ENCODE assay signal across 10 cellular contexts in the genomic region with DNA sequence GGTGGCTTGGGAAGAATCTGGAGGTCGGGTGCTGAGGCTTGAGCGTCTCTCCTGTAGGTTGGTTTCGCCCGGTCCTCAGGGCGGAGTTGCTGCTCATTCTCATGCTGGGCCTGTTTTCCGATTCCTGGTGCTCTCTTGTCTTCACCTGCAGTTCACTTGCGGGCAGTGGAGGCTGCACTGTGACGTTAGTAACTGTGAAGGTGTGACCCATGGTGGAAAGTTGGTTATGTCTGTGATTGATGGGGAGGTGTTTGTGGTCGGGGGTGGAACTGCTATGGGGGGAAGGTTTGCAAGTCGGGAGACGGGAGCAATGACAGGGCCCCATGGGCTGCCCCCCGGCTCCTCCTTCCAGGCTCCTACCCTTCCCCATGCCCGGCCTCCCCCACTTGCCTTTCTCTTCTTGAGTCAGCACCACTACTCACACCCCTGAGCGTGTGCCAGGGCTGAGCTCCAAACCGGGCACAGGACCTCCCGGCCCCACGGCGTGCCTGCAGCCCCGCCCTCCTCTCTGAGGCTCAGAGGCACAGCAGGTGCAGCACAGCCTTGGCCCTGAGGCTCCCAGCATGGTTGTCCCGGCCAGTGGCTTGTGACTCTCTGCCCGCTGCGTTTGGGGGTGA.
A peak's percentile ranks its signal among the peaks of the same experiment; 100 is the strongest.
DNase-seq lines count a peak whose midpoint lies in the region; ATAC-seq, FAIRE-seq and TF ChIP-seq lines count a peak whose summit lies in the region.
"Had no signal": no experiment of that assay in that cellular context is flagged by ENCODE, and none has a peak within 500 bp of the region (broad histone marks: within the 10 kb centered on the region; RNA-seq: fewer than 3 reads in every experiment).

No MANE protein-coding gene starts in this region.

- H3K36me3 ChIP-seq in kidney (ENCODE audit: control insufficient read depth in 1 of 2, insufficient read depth in 2 of 2, low read length in 2 of 2): no peaks in the 10 kb centered on the region

- H3K27ac Mint-ChIP-seq in activated CD4-positive, alpha-beta T cell treated with anti-CD3 and anti-CD28 coated beads for 36 hours: peak overlapping the region; percentile 7
- peak overlapping the region; percentile 71 for H3K27ac Mint-ChIP-seq in activated T-cell treated with anti-CD3 and anti-CD28 coated beads, Interleukin-2, amount 50 U/mL, for 24 hours

- H3K9ac ChIP-seq in kidney (ENCODE audit: low read length in 2 of 2): no peak overlapping the region

- peaks cover 0 to 8% of the 10 kb centered on the region in 2 donors for H3K4me1 ChIP-seq in kidney (ENCODE audit: control insufficient read depth in 1 of 2, insufficient read depth in 1 of 2, low read depth in 1 of 2, low read length in 2 of 2)

- H3K4me3 Mint-ChIP-seq in activated CD4-positive, alpha-beta T cell treated with anti-CD3 and anti-CD28 coated beads for 36 hours: no peak overlapping the region
- H3K4me3 Mint-ChIP-seq in activated T-cell treated with anti-CD3 and anti-CD28 coated beads, Interleukin-2, amount 50 U/mL, for 24 hours: peak overlapping the region; percentile 12

- TF ChIP-seq CTCF in kidney (IDR thresholded peaks at IDR 0.05; ENCODE audit: borderline replicate concordance, extremely low read depth, insufficient read depth): no peak

- no peaks in the 10 kb centered on the region for H3K36me3 Mint-ChIP-seq in activated CD4-positive, alpha-beta T cell treated with anti-CD3 and anti-CD28 coated beads for 36 hours (ENCODE audit: low read depth)
- peaks cover 3% of the 10 kb centered on the region for H3K36me3 Mint-ChIP-seq in activated T-cell treated with anti-CD3 and anti-CD28 coated beads, Interleukin-2, amount 50 U/mL, for 24 hours (ENCODE audit: low read depth)

- peak; percentile 77 for ATAC-seq in activated CD4-positive, alpha-beta T cell treated with anti-CD3 and anti-CD28 coated beads for 36 hours
- peak; percentile 82 for ATAC-seq in stimulated activated naive CD8-positive, alpha-beta T cell treated with anti-CD3 and anti-CD28 coated beads, Interleukin-15, Interleukin-2, amounts not matched to agents 100 U/mL and 50 U/mL, for 24 hours
- no peak for ATAC-seq in SK-N-SH treated with all-trans-retinoic acid at 6 μM for 48 hours

- no peaks in the 10 kb centered on the region for H3K9me3 Mint-ChIP-seq in activated CD4-positive, alpha-beta T cell treated with anti-CD3 and anti-CD28 coated beads for 36 hours (ENCODE audit: low read depth)
- H3K9me3 Mint-ChIP-seq in activated T-cell treated with anti-CD3 and anti-CD28 coated beads, Interleukin-2, amount 50 U/mL, for 24 hours: no peaks in the 10 kb centered on the region

- peaks cover 30% of the 10 kb centered on the region for H3K4me1 Mint-ChIP-seq in activated CD4-positive, alpha-beta T cell treated with anti-CD3 and anti-CD28 coated beads for 36 hours
- H3K4me1 Mint-ChIP-seq in activated T-cell treated with anti-CD3 and anti-CD28 coated beads, Interleukin-2, amount 50 U/mL, for 24 hours (ENCODE audit: low read depth): peaks cover 51% of the 10 kb centered on the region

- no peak overlapping the region for H3K4me3 ChIP-seq in kidney (ENCODE audit: low read length in 2 of 2)

- H3K27me3 Mint-ChIP-seq in activated CD4-positive, alpha-beta T cell treated with anti-CD3 and anti-CD28 coated beads for 36 hours: no peaks in the 10 kb centered on the region
- no peaks in the 10 kb centered on the region for H3K27me3 Mint-ChIP-seq in activated T-cell treated with anti-CD3 and anti-CD28 coated beads, Interleukin-2, amount 50 U/mL, for 24 hours

- CTCF ChIA-PET in activated CD4-positive, alpha-beta T cell treated with anti-CD3 and anti-CD28 coated beads for 36 hours (lab: Charles Lee): no interaction called here

- no peak for FAIRE-seq in kidney (lab: Jason Lieb, UNC)

- POLR2A ChIA-PET in activated CD4-positive, alpha-beta T cell treated with anti-CD3 and anti-CD28 coated beads for 36 hours (lab: Charles Lee): no interaction called here

- DNase-seq in activated CD4-positive, alpha-beta T cell treated with anti-CD3 and anti-CD28 coated beads for 36 hours: peak; percentile 20
- DNase-seq in activated CD4-positive, alpha-beta T cell treated with anti-CD3 and anti-CD28 coated beads for 4 hours: no peak
- DNase-seq in activated T-cell treated with anti-CD3 and anti-CD28 coated beads, Interleukin-2, amount 50 U/mL, for 24 hours: peak; percentile 46
- DNase-seq in kidney (peak; percentile 80), NCI-H82 treated with DMSO at 0.1 percent for 48 hours (lab: John Stamatoyannopoulos, UW; ENCODE audit: unreplicated experiment) (no peak)
- peak; percentile 36 for DNase-seq in stimulated activated naive CD8-positive, alpha-beta T cell treated with anti-CD3 and anti-CD28 coated beads, Interleukin-15, Interleukin-2, amounts not matched to agents 100 U/mL and 50 U/mL, for 24 hours
- DNase-seq in stimulated activated CD4-positive, alpha-beta T cell treated with anti-CD3 and anti-CD28 coated beads, Interleukin-4, amount 100 ng/mL, for 24 hours: no peak
- DNase-seq: 8988T; stimulated activated CD4-positive, alpha-beta T cell treated with anti-CD3 and anti-CD28 coated beads, Interleukin-2, amount 100 ng/mL, for 48 hours had no signal

- H3K9me3 ChIP-seq in kidney (ENCODE audit: control insufficient read depth in 1 of 2, low read length in 2 of 2): no peaks in the 10 kb centered on the region

- no peak overlapping the region for H3K27ac ChIP-seq in kidney (ENCODE audit: low read depth in 2 of 2, low read length in 2 of 2)

- intact Hi-C loops in activated CD4-positive, alpha-beta T cell treated with anti-CD3 and anti-CD28 coated beads for 36 hours (cut with DNase I, micrococcal nuclease): no loop called here
- intact Hi-C loops in kidney (cut with DNase I): no loop called here

TF ChIP-seq in SK-N-SH treated with all-trans-retinoic acid at 6 μM for 48 hours, 23 proteins besides CTCF, POLR2A, EP300 and RAD21:
- TF ChIP-seq CSDC2 (CRISPR knock-in tag; IDR thresholded peaks at IDR 0.05): no peak
- TF ChIP-seq ISL1 (CRISPR knock-in tag; IDR thresholded peaks at IDR 0.05): no peak
- TF ChIP-seq PPARA (CRISPR knock-in tag; IDR thresholded peaks at IDR 0.05; ENCODE audit: borderline replicate concordance): no peak
- TF ChIP-seq, protein P1, sequence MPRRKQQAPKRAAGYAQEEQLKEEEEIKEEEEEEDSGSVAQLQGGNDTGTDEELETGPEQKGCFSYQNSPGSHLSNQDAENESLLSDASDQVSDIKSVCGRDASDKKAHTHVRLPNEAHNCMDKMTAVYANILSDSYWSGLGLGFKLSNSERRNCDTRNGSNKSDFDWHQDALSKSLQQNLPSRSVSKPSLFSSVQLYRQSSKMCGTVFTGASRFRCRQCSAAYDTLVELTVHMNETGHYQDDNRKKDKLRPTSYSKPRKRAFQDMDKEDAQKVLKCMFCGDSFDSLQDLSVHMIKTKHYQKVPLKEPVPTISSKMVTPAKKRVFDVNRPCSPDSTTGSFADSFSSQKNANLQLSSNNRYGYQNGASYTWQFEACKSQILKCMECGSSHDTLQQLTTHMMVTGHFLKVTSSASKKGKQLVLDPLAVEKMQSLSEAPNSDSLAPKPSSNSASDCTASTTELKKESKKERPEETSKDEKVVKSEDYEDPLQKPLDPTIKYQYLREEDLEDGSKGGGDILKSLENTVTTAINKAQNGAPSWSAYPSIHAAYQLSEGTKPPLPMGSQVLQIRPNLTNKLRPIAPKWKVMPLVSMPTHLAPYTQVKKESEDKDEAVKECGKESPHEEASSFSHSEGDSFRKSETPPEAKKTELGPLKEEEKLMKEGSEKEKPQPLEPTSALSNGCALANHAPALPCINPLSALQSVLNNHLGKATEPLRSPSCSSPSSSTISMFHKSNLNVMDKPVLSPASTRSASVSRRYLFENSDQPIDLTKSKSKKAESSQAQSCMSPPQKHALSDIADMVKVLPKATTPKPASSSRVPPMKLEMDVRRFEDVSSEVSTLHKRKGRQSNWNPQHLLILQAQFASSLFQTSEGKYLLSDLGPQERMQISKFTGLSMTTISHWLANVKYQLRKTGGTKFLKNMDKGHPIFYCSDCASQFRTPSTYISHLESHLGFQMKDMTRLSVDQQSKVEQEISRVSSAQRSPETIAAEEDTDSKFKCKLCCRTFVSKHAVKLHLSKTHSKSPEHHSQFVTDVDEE (CRISPR knock-in tag; IDR thresholded peaks at IDR 0.05): no peak
- no peak for TF ChIP-seq ZC3H10 (CRISPR knock-in tag; IDR thresholded peaks at IDR 0.05)
- no peak for TF ChIP-seq ZNF565 (CRISPR knock-in tag; conservative IDR thresholded peaks at IDR 0.05; ENCODE audit: low read depth)

Comparison
In these comparisons a context has a peak if more than half of its experiments do, and no peak if none do; other contexts are left out.
1. DNase-seq: peak in activated CD4-positive, alpha-beta T cell treated with anti-CD3 and anti-CD28 coated beads for 36 hours (single experiment), activated T-cell treated with anti-CD3 and anti-CD28 coated beads, Interleukin-2, amount 50 U/mL, for 24 hours (single experiment), kidney (single experiment) and stimulated activated naive CD8-positive, alpha-beta T cell treated with anti-CD3 and anti-CD28 coated beads, Interleukin-15, Interleukin-2, amounts not matched to agents 100 U/mL and 50 U/mL, for 24 hours (single experiment); none in activated CD4-positive, alpha-beta T cell treated with anti-CD3 and anti-CD28 coated beads for 4 hours (0 of 2), NCI-H82 treated with DMSO at 0.1 percent for 48 hours (single experiment) and stimulated activated CD4-positive, alpha-beta T cell treated with anti-CD3 and anti-CD28 coated beads, Interleukin-4, amount 100 ng/mL, for 24 hours (single experiment).